Comparison of ENCODE assay signal across 7 cellular contexts in genomic region chr11:60831143-60831500, GRCh38. TPM values are rescaled to one million over a fixed set of nuclear protein-coding genes. Genes with fewer than 3 reads are reported as not detected.
DNase-seq lines count a peak whose midpoint lies in the region; ATAC-seq, FAIRE-seq and TF ChIP-seq lines count a peak whose summit lies in the region.

No MANE protein-coding gene starts in this region.

- H3K9me3 Mint-ChIP-seq in chondrocyte (ENCODE audit: low read depth) = no peaks in the 10 kb centered on the region

- no peaks in the 10 kb centered on the region for H3K36me3 ChIP-seq in HepG2 (replicated peaks in 1 of 2; ENCODE audit: control insufficient read depth in 1 of 2, insufficient read depth in 2 of 2, low read length in 2 of 2)

- POLR2A ChIA-PET in HepG2 (lab: Yijun Ruan, JAX) = interaction anchor here (0.6 to 2.2 kb wide), 2 partner anchors 57 to 58 kb away, joined by 3 to 13 read pairs; no protein-coding TSS in a partner anchor

- BruUV-seq in HepG2 (replicated peaks; lab: Mats Ljungman, UMichigan) = no TSS peak

- TF ChIP-seq POLR2A in HepG2 (IDR thresholded peaks at IDR 0.05; ENCODE audit: insufficient read depth in 1 of 2, low read depth in 2 of 2, low read length in 2 of 2) = no peak

- H3K4me2 ChIP-seq in HepG2 (ENCODE audit: low read depth, low read length) = no peak overlapping the region

- WGBS in HepG2 (ENCODE audit: low lambda C conversion rate) = 3% methylated on average over 6 of the region's 8 CpGs

- H4K20me1 ChIP-seq in HepG2 (ENCODE audit: insufficient read depth, low read length) = no peaks in the 10 kb centered on the region

- H3K27ac ChIP-seq in HepG2 (ENCODE audit: extremely low read length, insufficient read depth, low read length) = no peak overlapping the region

- CTCF ChIA-PET in HepG2 (lab: Yijun Ruan, JAX; ENCODE audit: low intra/inter-chr PET ratio, low total read pairs) = interaction anchor here (0.9 to 5.3 kb wide), 4 partner anchors 26 to 342 kb away, joined by 3 to 81 read pairs (median 12); no protein-coding TSS in a partner anchor

- peak; percentile 61 for FAIRE-seq in HepG2 (lab: Jason Lieb, UNC)

- ATAC-seq in HG03280 (IDR thresholded peaks at IDR 0.05; ENCODE audit: unreplicated experiment) (peak; percentile 69), HepG2 (peak; percentile 95)

- in situ Hi-C loops in GM13977 (cut with MboI; ENCODE audit: low pct_unique_long_range_greater_than_20kb, low sequenced_read_pairs, unreplicated experiment) = loop anchor here (10.0 to 25.0 kb wide), 2 partner anchors 54 to 356 kb away; no protein-coding TSS in a partner anchor
- in situ Hi-C loops in HepG2 (cut with HindIII; ENCODE audit: extremely low pct_ligation_motif_present, low pct_unique_long_range_greater_than_20kb) = loop anchor here (5.0 kb wide), 1 partner anchor 61 kb away; no protein-coding TSS in a partner anchor

- intact Hi-C loops in HepG2 (cut with micrococcal nuclease; ENCODE audit: unreplicated experiment) = loop anchor here (1.0 kb wide), 2 partner anchors 56 to 68 kb away; no protein-coding TSS in a partner anchor

- TF ChIP-seq EP300 in HepG2 (IDR thresholded peaks at IDR 0.05; ENCODE audit: low read depth in 2 of 2, low read length in 2 of 2) = no peak
- no peak for TF ChIP-seq EP300 in HepG2 (CRISPR knock-in tag; IDR thresholded peaks at IDR 0.05; ENCODE audit: borderline replicate concordance)

- TF ChIP-seq CTCF in GM13977 (IDR thresholded peaks at IDR 0.05; ENCODE audit: extremely low read depth, insufficient read depth, missing control alignments) (peak; percentile 95), chondrocyte (IDR thresholded peaks at IDR 0.05) (peak; percentile 97), HepG2 (CRISPR knock-in tag; IDR thresholded peaks at IDR 0.05) (peak; percentile 94)

- peaks cover 0 to 14% of the 10 kb centered on the region in 2 experiments; a peak in 2 of 5 replicates for H3K27me3 ChIP-seq in HepG2 (ENCODE audit: control insufficient read depth in 1 of 2, insufficient read depth in 2 of 2, low read length in 2 of 2)

- H3K4me1 ChIP-seq in HepG2 (ENCODE audit: insufficient read depth, low read length) = peaks cover 12% of the 10 kb centered on the region; the same call in 1 of the 2 replicates

- H3K4me1 Mint-ChIP-seq in chondrocyte (ENCODE audit: low read depth) = peaks cover 4% of the 10 kb centered on the region

- no peak overlapping the region for H2AFZ ChIP-seq in HepG2 (ENCODE audit: low read length)

- no peak overlapping the region for H3K4me3 Mint-ChIP-seq in chondrocyte (ENCODE audit: unreplicated experiment)

- no peaks in the 10 kb centered on the region for H3K36me3 Mint-ChIP-seq in chondrocyte (ENCODE audit: low read depth)

- no peaks in the 10 kb centered on the region for H3K79me2 ChIP-seq in HepG2 (ENCODE audit: insufficient read depth, low read length)

- peaks cover 38% of the 10 kb centered on the region for H3K27me3 Mint-ChIP-seq in chondrocyte (ENCODE audit: low read depth)

- no peak overlapping the region for H3K4me3 ChIP-seq in HepG2 (replicated peaks in 1 of 3; ENCODE audit: insufficient read depth in 1 of 3, low read depth in 2 of 3, low read length in 3 of 3)

- H3K27ac Mint-ChIP-seq in chondrocyte (ENCODE audit: unreplicated experiment) = no peak overlapping the region

- DNase-seq in GM13977 (ENCODE audit: low spot score) (peak; percentile 83), NCI-H510A treated with DMSO at 0.1 percent for 48 hours (lab: John Stamatoyannopoulos, UW) (peak; percentile 90), chondrocyte (ENCODE audit: low spot score) (no peak), HepG2 (ENCODE audit: low spot score) (peak; percentile 61)
- DNase-seq in activated CD4-positive, alpha-beta T cell treated with anti-CD3 and anti-CD28 coated beads for 48 hours = peak; percentile 87
- peak; percentile 48 to 72 (median 55) for DNase-seq in stimulated activated CD4-positive, alpha-beta T cell treated with anti-CD3 and anti-CD28 coated beads, TNF-alpha, amount 100 ng/mL, for 1 hour (ENCODE audit: low read depth in 3 of 3, low spot score in 1 of 3)

- TF ChIP-seq RAD21 in HepG2 (CRISPR knock-in tag; IDR thresholded peaks at IDR 0.05) = peak; percentile 95

- no peaks in the 10 kb centered on the region for H3K9me3 ChIP-seq in HepG2 (ENCODE audit: low read length)

- no peak overlapping the region for H3K9ac ChIP-seq in HepG2 (ENCODE audit: insufficient read depth, low read depth, low read length)

RNA-seq across cellular contexts. Expression of gene CCDC86, which starts 10.8 kb away (rescaled TPM):
- 16.6 to 18.6 TPM (median 17.7 TPM) in 3 replicates for total RNA-seq in chondrocyte
- total RNA-seq in HepG2 (2016; rRNA removed; fragmentation: Illumina TruSeq; extraction: Trizol) = 37.6 and 46.6 TPM in 2 replicates
- total RNA-seq in HepG2 (2016; cell fraction: cytosol; rRNA removed; fragmentation: Illumina TruSeq; extraction: Trizol; ENCODE audit: low read depth) = 9.1 and 11.2 TPM in 2 replicates
- total RNA-seq in HepG2 (2016; cell fraction: insoluble cytoplasmic fraction; rRNA removed; fragmentation: Illumina TruSeq; extraction: Trizol) = 39.4 and 39.7 TPM in 2 replicates
- total RNA-seq in HepG2 (2016; cell fraction: membrane; rRNA removed; fragmentation: Illumina TruSeq; extraction: Trizol) = 22.6 and 23.6 TPM in 2 replicates
- 28.6 and 33.4 TPM in 2 replicates for total RNA-seq in HepG2 (2016; cell fraction: nucleus; rRNA removed; fragmentation: Illumina TruSeq; extraction: Trizol)
- polyA plus RNA-seq in HepG2 (2011; rRNA removed) = 33.8 and 34.4 TPM in 2 replicates
- 20.2 and 30.1 TPM in 2 replicates for polyA plus RNA-seq in HepG2 (2011; cell fraction: cytosol; rRNA removed)
- 36.2 and 51.2 TPM in 2 replicates for polyA plus RNA-seq in HepG2 (2011; cell fraction: nucleus; rRNA removed)
- polyA plus RNA-seq in HepG2 (2012) = 25.4 and 41.0 TPM in 2 replicates
- 24.5 and 27.7 TPM in 2 replicates for polyA plus RNA-seq in HepG2 (2016; cell fraction: cytosol; fragmentation: Illumina TruSeq; extraction: Trizol; ENCODE audit: low read depth)
- 95.3 and 116 TPM in 2 replicates for polyA plus RNA-seq in HepG2 (2016; cell fraction: insoluble cytoplasmic fraction; fragmentation: Illumina TruSeq; extraction: Trizol; ENCODE audit: low read depth)
- 36.9 and 39.7 TPM in 2 replicates for polyA plus RNA-seq in HepG2 (2016; cell fraction: membrane; fragmentation: Illumina TruSeq; extraction: Trizol; ENCODE audit: low read depth)
- polyA plus RNA-seq in HepG2 (2016; cell fraction: nucleus; fragmentation: Illumina TruSeq; extraction: Trizol; ENCODE audit: insufficient read depth, low read depth) = 84.0 and 92.6 TPM in 2 replicates
- polyA minus RNA-seq in HepG2 (2011; rRNA and poly(A)+ RNA removed; ENCODE audit: low replicate concordance) = 28.0 and 49.7 TPM in 2 replicates
- polyA minus RNA-seq in HepG2 (2011; cell fraction: cytosol; rRNA and poly(A)+ RNA removed) = 12.4 and 17.5 TPM in 2 replicates
- 11.7 and 14.2 TPM in 2 replicates for polyA minus RNA-seq in HepG2 (2011; cell fraction: nucleus; rRNA and poly(A)+ RNA removed)

RNA-seq across cellular contexts. Expression of gene PTGDR2, which starts 24.6 kb away (rescaled TPM):
- total RNA-seq in chondrocyte (0.12 TPM in 1 of 3 replicates, not detected in the others), HepG2 (2016; rRNA removed; fragmentation: Illumina TruSeq; extraction: Trizol) (1.0 and 2.5 TPM in 2 replicates)
- 0.40 and 0.53 TPM in 2 replicates for total RNA-seq in HepG2 (2016; cell fraction: cytosol; rRNA removed; fragmentation: Illumina TruSeq; extraction: Trizol; ENCODE audit: low read depth)
- 1.1 and 2.4 TPM in 2 replicates for total RNA-seq in HepG2 (2016; cell fraction: insoluble cytoplasmic fraction; rRNA removed; fragmentation: Illumina TruSeq; extraction: Trizol)
- total RNA-seq in HepG2 (2016; cell fraction: membrane; rRNA removed; fragmentation: Illumina TruSeq; extraction: Trizol) = 1.1 and 1.3 TPM in 2 replicates
- total RNA-seq in HepG2 (2016; cell fraction: nucleus; rRNA removed; fragmentation: Illumina TruSeq; extraction: Trizol) = 1.8 and 2.0 TPM in 2 replicates
- 1.9 and 2.1 TPM in 2 replicates for polyA plus RNA-seq in HepG2 (2011; rRNA removed)
- 1.9 and 2.2 TPM in 2 replicates for polyA plus RNA-seq in HepG2 (2011; cell fraction: cytosol; rRNA removed)
- polyA plus RNA-seq in HepG2 (2011; cell fraction: nucleus; rRNA removed) = 1.7 and 1.8 TPM in 2 replicates
- polyA plus RNA-seq in HepG2 (2012) = 1.7 and 2.1 TPM in 2 replicates
- 0.24 and 0.38 TPM in 2 replicates for polyA plus RNA-seq in HepG2 (2016; cell fraction: cytosol; fragmentation: Illumina TruSeq; extraction: Trizol; ENCODE audit: low read depth)
- 1.1 and 1.2 TPM in 2 replicates for polyA plus RNA-seq in HepG2 (2016; cell fraction: insoluble cytoplasmic fraction; fragmentation: Illumina TruSeq; extraction: Trizol; ENCODE audit: low read depth)
- polyA plus RNA-seq in HepG2 (2016; cell fraction: membrane; fragmentation: Illumina TruSeq; extraction: Trizol; ENCODE audit: low read depth) = 0.70 and 0.73 TPM in 2 replicates
- polyA plus RNA-seq in HepG2 (2016; cell fraction: nucleus; fragmentation: Illumina TruSeq; extraction: Trizol; ENCODE audit: insufficient read depth, low read depth) = 2.8 and 3.2 TPM in 2 replicates
- polyA minus RNA-seq in HepG2 (2011; rRNA and poly(A)+ RNA removed; ENCODE audit: low replicate concordance) = 9.7 TPM in 1 of 2 replicates, not detected in the other
- polyA minus RNA-seq in HepG2 (2011; cell fraction: cytosol; rRNA and poly(A)+ RNA removed) = 2.4 and 3.0 TPM in 2 replicates
- 0.64 and 0.99 TPM in 2 replicates for polyA minus RNA-seq in HepG2 (2011; cell fraction: nucleus; rRNA and poly(A)+ RNA removed)

RNA-seq across cellular contexts. Expression of gene ZP1, which starts 36.2 kb away (rescaled TPM):
- total RNA-seq in chondrocyte (0.40 to 0.49 TPM in 2 of 3 replicates, not detected in the other), HepG2 (2016; rRNA removed; fragmentation: Illumina TruSeq; extraction: Trizol) (not detected in 2 replicates)
- total RNA-seq in HepG2 (2016; cell fraction: cytosol; rRNA removed; fragmentation: Illumina TruSeq; extraction: Trizol; ENCODE audit: low read depth) = not detected in 2 replicates
- total RNA-seq in HepG2 (2016; cell fraction: insoluble cytoplasmic fraction; rRNA removed; fragmentation: Illumina TruSeq; extraction: Trizol) = not detected in 2 replicates
- not detected in 2 replicates for total RNA-seq in HepG2 (2016; cell fraction: membrane; rRNA removed; fragmentation: Illumina TruSeq; extraction: Trizol)
- not detected in 2 replicates for total RNA-seq in HepG2 (2016; cell fraction: nucleus; rRNA removed; fragmentation: Illumina TruSeq; extraction: Trizol)
- polyA plus RNA-seq in HepG2 (2011; rRNA removed) = 0.16 and 0.26 TPM in 2 replicates
- polyA plus RNA-seq in HepG2 (2011; cell fraction: cytosol; rRNA removed) = 0.05 and 0.25 TPM in 2 replicates
- polyA plus RNA-seq in HepG2 (2011; cell fraction: nucleus; rRNA removed) = 0.82 and 1.1 TPM in 2 replicates
- polyA plus RNA-seq in HepG2 (2012) = not detected in 2 replicates
- not detected in 2 replicates for polyA plus RNA-seq in HepG2 (2016; cell fraction: cytosol; fragmentation: Illumina TruSeq; extraction: Trizol; ENCODE audit: low read depth)
- not detected in 2 replicates for polyA plus RNA-seq in HepG2 (2016; cell fraction: insoluble cytoplasmic fraction; fragmentation: Illumina TruSeq; extraction: Trizol; ENCODE audit: low read depth)
- not detected in 2 replicates for polyA plus RNA-seq in HepG2 (2016; cell fraction: membrane; fragmentation: Illumina TruSeq; extraction: Trizol; ENCODE audit: low read depth)
- not detected in 2 replicates for polyA plus RNA-seq in HepG2 (2016; cell fraction: nucleus; fragmentation: Illumina TruSeq; extraction: Trizol; ENCODE audit: insufficient read depth, low read depth)
- not detected in 2 replicates for polyA minus RNA-seq in HepG2 (2011; rRNA and poly(A)+ RNA removed; ENCODE audit: low replicate concordance)
- polyA minus RNA-seq in HepG2 (2011; cell fraction: cytosol; rRNA and poly(A)+ RNA removed) = not detected in 2 replicates
- not detected in 2 replicates for polyA minus RNA-seq in HepG2 (2011; cell fraction: nucleus; rRNA and poly(A)+ RNA removed)

RNA-seq across cellular contexts. Expression of gene MS4A10, which starts 46.0 kb away (rescaled TPM):
- total RNA-seq in chondrocyte (not detected in 3 replicates), HepG2 (2016; rRNA removed; fragmentation: Illumina TruSeq; extraction: Trizol) (not detected in 2 replicates)
- not detected in 2 replicates for total RNA-seq in HepG2 (2016; cell fraction: cytosol; rRNA removed; fragmentation: Illumina TruSeq; extraction: Trizol; ENCODE audit: low read depth)
- total RNA-seq in HepG2 (2016; cell fraction: insoluble cytoplasmic fraction; rRNA removed; fragmentation: Illumina TruSeq; extraction: Trizol) = not detected in 2 replicates
- not detected in 2 replicates for total RNA-seq in HepG2 (2016; cell fraction: membrane; rRNA removed; fragmentation: Illumina TruSeq; extraction: Trizol)
- not detected in 2 replicates for total RNA-seq in HepG2 (2016; cell fraction: nucleus; rRNA removed; fragmentation: Illumina TruSeq; extraction: Trizol)
- not detected in 2 replicates for polyA plus RNA-seq in HepG2 (2011; rRNA removed)
- polyA plus RNA-seq in HepG2 (2011; cell fraction: cytosol; rRNA removed) = not detected in 2 replicates
- not detected in 2 replicates for polyA plus RNA-seq in HepG2 (2011; cell fraction: nucleus; rRNA removed)
- not detected in 2 replicates for polyA plus RNA-seq in HepG2 (2012)
- not detected in 2 replicates for polyA plus RNA-seq in HepG2 (2016; cell fraction: cytosol; fragmentation: Illumina TruSeq; extraction: Trizol; ENCODE audit: low read depth)
- polyA plus RNA-seq in HepG2 (2016; cell fraction: insoluble cytoplasmic fraction; fragmentation: Illumina TruSeq; extraction: Trizol; ENCODE audit: low read depth) = not detected in 2 replicates
- not detected in 2 replicates for polyA plus RNA-seq in HepG2 (2016; cell fraction: membrane; fragmentation: Illumina TruSeq; extraction: Trizol; ENCODE audit: low read depth)
- not detected in 2 replicates for polyA plus RNA-seq in HepG2 (2016; cell fraction: nucleus; fragmentation: Illumina TruSeq; extraction: Trizol; ENCODE audit: insufficient read depth, low read depth)
- polyA minus RNA-seq in HepG2 (2011; rRNA and poly(A)+ RNA removed; ENCODE audit: low replicate concordance) = not detected in 2 replicates
- polyA minus RNA-seq in HepG2 (2011; cell fraction: cytosol; rRNA and poly(A)+ RNA removed) = not detected in 2 replicates
- not detected in 2 replicates for polyA minus RNA-seq in HepG2 (2011; cell fraction: nucleus; rRNA and poly(A)+ RNA removed)
